28 cellular contexts compared by ENCODE assay signal in genomic region chr14:105240811-105241576, GRCh38.
"Had no signal": no experiment of that assay in that cellular context is flagged by ENCODE, and none has a peak within 500 bp of the region (broad histone marks: within the 10 kb centered on the region; RNA-seq: fewer than 3 reads in every experiment).

No MANE protein-coding gene starts in this region.

- H3K4me3 Mint-ChIP-seq: central memory CD8-positive, alpha-beta T cell; effector memory CD8-positive, alpha-beta T cell; memory B cell; mesothelial cell of epicardium; naive B cell; nephron progenitor cell; stimulated activated effector memory CD8-positive, alpha-beta T cell treated with anti-CD3 and anti-CD28 coated beads, Interleukin-12 subunit alpha, Interleukin-12 subunit beta, amount 100 ng/mL, for 72 hours; type B pancreatic cell had no signal

- H3K36me3 ChIP-seq: gastrocnemius medialis, pancreas had no signal

- H3K4me3 ChIP-seq: coronary artery, gastrocnemius medialis, left lung, lung, mucosa of descending colon, pancreas, sigmoid colon, stomach, testis, tibial artery had no signal

- H3K36me3 Mint-ChIP-seq: naive B cell had no signal

- DNase-seq: effector memory CD8-positive, alpha-beta T cell; erythroblast; gastrocnemius medialis; head of caudate nucleus; naive B cell; nephron progenitor cell; occipital lobe; sigmoid colon; stimulated activated CD4-positive, alpha-beta T cell treated with anti-CD3 and anti-CD28 coated beads, Interleukin-2, amount 100 ng/mL, for 24 hours; stimulated activated CD4-positive, alpha-beta T cell treated with anti-CD3 and anti-CD28 coated beads, Interleukin-4, amount 100 ng/mL, for 24 hours; stimulated activated naive CD4-positive, alpha-beta T cell treated with Interleukin-2 at 50 U/mL for 16 hours; stomach; testis; tibial artery had no signal

- H3K4me1 Mint-ChIP-seq: nephron progenitor cell had no signal

- FAIRE-seq: endometrium, keratinocyte, pancreas, urothelium cell line had no signal

- H3K27ac Mint-ChIP-seq: effector memory CD8-positive, alpha-beta T cell; memory B cell; mesothelial cell of epicardium; naive B cell; nephron progenitor cell; progenitor cell of endocrine pancreas; stimulated activated effector memory CD8-positive, alpha-beta T cell treated with anti-CD3 and anti-CD28 coated beads, Interleukin-12 subunit alpha, Interleukin-12 subunit beta, amount 100 ng/mL, for 72 hours; type B pancreatic cell had no signal

- H3K27ac ChIP-seq: coronary artery, gastrocnemius medialis, left lung, pancreas, sigmoid colon, stomach, testis, tibial artery had no signal

- H3K9me3 ChIP-seq: gastrocnemius medialis, left lung, mucosa of descending colon, pancreas, sigmoid colon, stomach, testis, tibial artery had no signal

- H3K4me1 ChIP-seq: left lung, pancreas, sigmoid colon, stomach, testis, tibial artery had no signal

- ATAC-seq: effector memory CD8-positive, alpha-beta T cell; gastrocnemius medialis; left lung; mucosa of descending colon; pancreas; stimulated activated effector memory CD8-positive, alpha-beta T cell treated with anti-CD3 and anti-CD28 coated beads, Interleukin-12 subunit alpha, Interleukin-12 subunit beta, amount 100 ng/mL, for 72 hours had no signal

- H3K27me3 ChIP-seq: gastrocnemius medialis, left lung, pancreas, sigmoid colon, stomach, testis, tibial artery had no signal

- H3K9me3 Mint-ChIP-seq: central memory CD8-positive, alpha-beta T cell; effector memory CD8-positive, alpha-beta T cell; memory B cell; mesothelial cell of epicardium; naive B cell; nephron progenitor cell; stimulated activated effector memory CD8-positive, alpha-beta T cell treated with anti-CD3 and anti-CD28 coated beads, Interleukin-12 subunit alpha, Interleukin-12 subunit beta, amount 100 ng/mL, for 72 hours; type B pancreatic cell had no signal

- H3K27me3 Mint-ChIP-seq: central memory CD8-positive, alpha-beta T cell; effector memory CD8-positive, alpha-beta T cell; memory B cell; naive B cell; progenitor cell of endocrine pancreas; type B pancreatic cell had no signal
